In the genomic region with DNA sequence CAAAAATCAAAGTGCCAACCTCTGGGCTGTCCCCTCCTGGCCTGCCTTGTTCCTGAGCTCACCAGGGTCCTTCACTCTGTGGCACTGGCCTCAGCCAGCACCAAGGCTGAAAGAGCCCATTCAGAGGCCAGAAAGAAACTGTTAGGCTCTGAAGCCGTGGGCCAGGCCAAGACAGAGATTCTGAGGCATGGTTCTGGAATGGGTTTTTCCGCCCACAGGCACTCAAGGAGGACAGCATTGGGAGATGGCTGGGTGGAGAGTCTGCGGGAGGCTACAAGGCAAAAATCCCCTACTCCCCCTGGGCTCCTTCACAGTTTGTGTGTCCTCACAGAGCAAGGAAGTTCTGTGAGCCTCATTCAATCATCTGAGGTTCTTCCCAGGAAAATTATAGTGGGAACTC, we compare ENCODE assay signal across 1 cellular context.
TF ChIP-seq lines count a peak whose summit lies in the region.

No MANE protein-coding gene starts in this region.

TF ChIP-seq in SK-N-SH treated with all-trans-retinoic acid at 6 μM for 48 hours, 23 proteins besides CTCF, POLR2A, EP300 and RAD21 (continued from another document):
- TF ChIP-seq, protein P1, sequence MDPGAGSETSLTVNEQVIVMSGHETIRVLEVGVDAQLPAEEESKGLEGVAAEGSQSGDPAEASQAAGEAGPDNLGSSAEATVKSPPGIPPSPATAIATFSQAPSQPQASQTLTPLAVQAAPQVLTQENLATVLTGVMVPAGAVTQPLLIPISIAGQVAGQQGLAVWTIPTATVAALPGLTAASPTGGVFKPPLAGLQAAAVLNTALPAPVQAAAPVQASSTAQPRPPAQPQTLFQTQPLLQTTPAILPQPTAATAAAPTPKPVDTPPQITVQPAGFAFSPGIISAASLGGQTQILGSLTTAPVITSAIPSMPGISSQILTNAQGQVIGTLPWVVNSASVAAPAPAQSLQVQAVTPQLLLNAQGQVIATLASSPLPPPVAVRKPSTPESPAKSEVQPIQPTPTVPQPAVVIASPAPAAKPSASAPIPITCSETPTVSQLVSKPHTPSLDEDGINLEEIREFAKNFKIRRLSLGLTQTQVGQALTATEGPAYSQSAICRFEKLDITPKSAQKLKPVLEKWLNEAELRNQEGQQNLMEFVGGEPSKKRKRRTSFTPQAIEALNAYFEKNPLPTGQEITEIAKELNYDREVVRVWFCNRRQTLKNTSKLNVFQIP (CRISPR knock-in tag; IDR thresholded peaks at IDR 0.05; ENCODE audit: borderline replicate concordance, low read depth), result no peak
- TF ChIP-seq ZNF8 (CRISPR knock-in tag; IDR thresholded peaks at IDR 0.05), result no peak
- TF ChIP-seq TOX (CRISPR knock-in tag; IDR thresholded peaks at IDR 0.05; ENCODE audit: borderline replicate concordance), result no peak
- TF ChIP-seq SNAI2 (CRISPR knock-in tag; IDR thresholded peaks at IDR 0.05), result no peak
- no peak for TF ChIP-seq RARB (CRISPR knock-in tag; IDR thresholded peaks at IDR 0.05)
- no peak for TF ChIP-seq ZNF70 (CRISPR knock-in tag; IDR thresholded peaks at IDR 0.05)
- no peak for TF ChIP-seq ZFP3 (CRISPR knock-in tag; IDR thresholded peaks at IDR 0.05)
- TF ChIP-seq, protein P2, sequence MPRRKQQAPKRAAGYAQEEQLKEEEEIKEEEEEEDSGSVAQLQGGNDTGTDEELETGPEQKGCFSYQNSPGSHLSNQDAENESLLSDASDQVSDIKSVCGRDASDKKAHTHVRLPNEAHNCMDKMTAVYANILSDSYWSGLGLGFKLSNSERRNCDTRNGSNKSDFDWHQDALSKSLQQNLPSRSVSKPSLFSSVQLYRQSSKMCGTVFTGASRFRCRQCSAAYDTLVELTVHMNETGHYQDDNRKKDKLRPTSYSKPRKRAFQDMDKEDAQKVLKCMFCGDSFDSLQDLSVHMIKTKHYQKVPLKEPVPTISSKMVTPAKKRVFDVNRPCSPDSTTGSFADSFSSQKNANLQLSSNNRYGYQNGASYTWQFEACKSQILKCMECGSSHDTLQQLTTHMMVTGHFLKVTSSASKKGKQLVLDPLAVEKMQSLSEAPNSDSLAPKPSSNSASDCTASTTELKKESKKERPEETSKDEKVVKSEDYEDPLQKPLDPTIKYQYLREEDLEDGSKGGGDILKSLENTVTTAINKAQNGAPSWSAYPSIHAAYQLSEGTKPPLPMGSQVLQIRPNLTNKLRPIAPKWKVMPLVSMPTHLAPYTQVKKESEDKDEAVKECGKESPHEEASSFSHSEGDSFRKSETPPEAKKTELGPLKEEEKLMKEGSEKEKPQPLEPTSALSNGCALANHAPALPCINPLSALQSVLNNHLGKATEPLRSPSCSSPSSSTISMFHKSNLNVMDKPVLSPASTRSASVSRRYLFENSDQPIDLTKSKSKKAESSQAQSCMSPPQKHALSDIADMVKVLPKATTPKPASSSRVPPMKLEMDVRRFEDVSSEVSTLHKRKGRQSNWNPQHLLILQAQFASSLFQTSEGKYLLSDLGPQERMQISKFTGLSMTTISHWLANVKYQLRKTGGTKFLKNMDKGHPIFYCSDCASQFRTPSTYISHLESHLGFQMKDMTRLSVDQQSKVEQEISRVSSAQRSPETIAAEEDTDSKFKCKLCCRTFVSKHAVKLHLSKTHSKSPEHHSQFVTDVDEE (CRISPR knock-in tag; IDR thresholded peaks at IDR 0.05), result no peak
